14 cellular contexts compared by ENCODE assay signal in the genomic region with DNA sequence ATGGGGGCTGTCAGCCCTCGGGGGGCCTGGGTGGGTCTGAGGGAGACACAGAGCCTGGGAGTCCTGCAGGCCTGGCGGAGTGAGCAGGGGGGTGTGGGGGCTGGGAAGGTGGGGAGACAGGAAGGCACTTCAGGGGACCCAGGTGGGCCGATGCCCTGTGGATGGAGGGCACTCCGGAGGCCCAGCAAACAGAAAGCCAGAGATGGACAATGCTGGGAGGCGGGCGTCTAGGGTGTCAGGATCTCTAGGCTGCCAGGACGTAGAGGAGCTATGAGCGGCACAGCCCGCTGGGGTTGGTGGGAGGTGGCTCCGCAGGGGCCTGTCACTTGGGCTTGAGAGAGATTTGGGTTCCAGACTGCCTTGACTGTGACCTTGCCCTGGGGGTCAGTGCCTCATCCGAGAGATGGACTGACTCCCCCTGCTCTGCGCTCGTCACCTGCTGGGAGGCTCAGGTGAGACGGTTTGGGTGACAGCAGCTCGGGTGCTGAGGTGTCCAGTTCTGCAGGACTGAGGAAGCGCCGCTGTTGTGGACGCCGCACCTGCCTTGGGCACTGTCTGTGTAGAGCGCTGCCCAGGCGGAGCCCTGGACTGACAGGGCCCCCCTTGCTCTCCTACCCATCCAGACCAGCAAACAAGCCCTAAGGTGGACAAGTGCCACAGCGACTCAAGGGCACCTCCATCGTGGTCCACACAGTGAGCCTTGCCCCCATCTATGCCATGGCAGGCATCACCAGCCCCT.
DNase-seq lines count a peak whose midpoint lies in the region; ATAC-seq and TF ChIP-seq lines count a peak whose summit lies in the region.
"Had no signal": no experiment of that assay in that cellular context is flagged by ENCODE, and none has a peak within 500 bp of the region (broad histone marks: within the 10 kb centered on the region; RNA-seq: fewer than 3 reads in every experiment).

No MANE protein-coding gene starts in this region.

- H3K36me3 Mint-ChIP-seq in chondrocyte (ENCODE audit: low read depth) = no peaks in the 10 kb centered on the region
- H3K36me3 Mint-ChIP-seq in stimulated activated memory B cell treated with anti-CD40 and anti-IgM and Interleukin-4, amounts not matched to agents 10 μg/mL and 1 μg/mL and 100 μg/mL, for 72 hours = no peaks in the 10 kb centered on the region
- H3K36me3 Mint-ChIP-seq: CD4-positive, CD25-positive, alpha-beta regulatory T cell had no signal

- H3K79me1 ChIP-seq in neuronal stem cell (ENCODE audit: low read depth, low read length) = peaks cover 3% of the 10 kb centered on the region

- H3K9me3 ChIP-seq in heart left ventricle = no peaks in the 10 kb centered on the region
- H3K9me3 ChIP-seq in neuronal stem cell (replicated peaks in 1 of 2; ENCODE audit: control insufficient read depth in 2 of 2, insufficient read depth in 1 of 2, low read depth in 1 of 2, low read length in 2 of 2) = no peaks in the 10 kb centered on the region
- no peaks in the 10 kb centered on the region for H3K9me3 ChIP-seq in upper lobe of right lung
- H3K9me3 ChIP-seq in adrenal gland (replicated peaks in 1 of 3) = no peaks in the 10 kb centered on the region
- H3K9me3 ChIP-seq: HAP-1 had no signal

- H3K4me1 ChIP-seq in heart left ventricle = peaks cover 0 to 41% (median 10%) of the 10 kb centered on the region in 12 donors
- peaks cover 0 to 10% of the 10 kb centered on the region in 2 donors for H3K4me1 ChIP-seq in neuronal stem cell (ENCODE audit: control insufficient read depth in 2 of 2, insufficient read depth in 1 of 2, low read depth in 1 of 2, low read length in 2 of 2)
- peaks cover 14% of the 10 kb centered on the region for H3K4me1 ChIP-seq in upper lobe of right lung
- no peaks in the 10 kb centered on the region for H3K4me1 ChIP-seq in adrenal gland (replicated peaks in 1 of 2)
- H3K4me1 ChIP-seq: HAP-1 had no signal

- no peaks in the 10 kb centered on the region for H3K9me3 Mint-ChIP-seq in chondrocyte (ENCODE audit: low read depth)
- H3K9me3 Mint-ChIP-seq in stimulated activated memory B cell treated with anti-CD40 and anti-IgM and Interleukin-4, amounts not matched to agents 10 μg/mL and 1 μg/mL and 100 μg/mL, for 72 hours = peaks cover 4% of the 10 kb centered on the region

- WGBS in heart left ventricle, 4 donors = 84 to 90% (median 85%) methylated on average over 17 to 23 of the region's 23 CpGs
- no CpG with 5 or more reads among the region's 23 CpGs for WGBS in neuronal stem cell (ENCODE audit: extremely low coverage in 2 of 2, insufficient read length in 2 of 2, insufficient replicate concordance in 1 of 2), 2 donors
- WGBS in adrenal gland, 4 donors = 76 to 84% (median 79%) methylated on average over 10 to 23 of the region's 23 CpGs

- peak overlapping the region; percentile 71 for H3K14ac ChIP-seq in neuronal stem cell (ENCODE audit: low read length)

- no peak overlapping the region for H2AFZ ChIP-seq in neuronal stem cell (ENCODE audit: low read length)

- peak overlapping the region; percentile 74 for H3K18ac ChIP-seq in neuronal stem cell (ENCODE audit: low read length)

- H3K27me3 Mint-ChIP-seq in chondrocyte (ENCODE audit: low read depth) = no peaks in the 10 kb centered on the region
- H3K27me3 Mint-ChIP-seq in stimulated activated memory B cell treated with anti-CD40 and anti-IgM and Interleukin-4, amounts not matched to agents 10 μg/mL and 1 μg/mL and 100 μg/mL, for 72 hours = peaks cover 67% of the 10 kb centered on the region
- H3K27me3 Mint-ChIP-seq: CD4-positive, CD25-positive, alpha-beta regulatory T cell had no signal

- peak overlapping the region; percentile 67 for H2BK15ac ChIP-seq in neuronal stem cell (ENCODE audit: low read length)

- DNase-seq in Right ventricle myocardium inferior (ENCODE audit: missing footprints) = no peak
- no peak for DNase-seq in heart left ventricle
- peak; percentile 82 for DNase-seq in chondrocyte (ENCODE audit: low spot score)
- no peak for DNase-seq in neuronal stem cell (ENCODE audit: low spot score)
- peak; percentile 63 for DNase-seq in upper lobe of right lung
- no peak for DNase-seq in adrenal gland
- DNase-seq: CD4-positive, CD25-positive, alpha-beta regulatory T cell; DMS53; NCI-H1436; NCI-H2227 treated with DMSO at 0.1 percent for 48 hours; NCI-H524 treated with DMSO at 0.1 percent for 48 hours had no signal

- H4K8ac ChIP-seq in neuronal stem cell (ENCODE audit: low read depth, low read length) = peak overlapping the region; percentile 48

- peak overlapping the region; percentile 49 for H3K27ac Mint-ChIP-seq in chondrocyte (ENCODE audit: unreplicated experiment)
- H3K27ac Mint-ChIP-seq in stimulated activated memory B cell treated with anti-CD40 and anti-IgM and Interleukin-4, amounts not matched to agents 10 μg/mL and 1 μg/mL and 100 μg/mL, for 72 hours = no peak overlapping the region
- H3K27ac Mint-ChIP-seq: CD4-positive, CD25-positive, alpha-beta regulatory T cell had no signal

- peak overlapping the region; percentile 48 for H2BK5ac ChIP-seq in neuronal stem cell (ENCODE audit: low read length)

- peak overlapping the region; percentile 70 for H3K9ac ChIP-seq in neuronal stem cell (ENCODE audit: low read depth, low read length, poor library complexity)

- H2AK5ac ChIP-seq in neuronal stem cell (ENCODE audit: low read depth, low read length) = peak overlapping the region; percentile 36

- TF ChIP-seq CTCF in heart left ventricle (IDR thresholded peaks at IDR 0.05) = no peak
- no peak for TF ChIP-seq CTCF in chondrocyte (IDR thresholded peaks at IDR 0.05)
- no peak for TF ChIP-seq CTCF in upper lobe of right lung (IDR thresholded peaks at IDR 0.05)
- TF ChIP-seq CTCF in adrenal gland (IDR thresholded peaks at IDR 0.05) = no peak

- intact Hi-C loops in Right ventricle myocardium inferior (cut with DNase I) = no loop called here
- intact Hi-C loops in heart left ventricle (cut with DNase I) = no loop called here
- intact Hi-C loops in upper lobe of right lung (cut with DNase I) = no loop called here
- intact Hi-C loops in adrenal gland (cut with DNase I) = no loop called here

- peak overlapping the region; percentile 14 for H2BK120ac ChIP-seq in neuronal stem cell (ENCODE audit: low read depth, low read length)

- TF ChIP-seq POLR2A in heart left ventricle (IDR thresholded peaks at IDR 0.05) = no peak
- TF ChIP-seq POLR2A in adrenal gland (IDR thresholded peaks at IDR 0.05) = no peak

- H3K27me3 ChIP-seq in heart left ventricle = peaks cover 0 to 32% (median 2%) of the 10 kb centered on the region in 9 donors
- H3K27me3 ChIP-seq in neuronal stem cell (ENCODE audit: control insufficient read depth in 3 of 3, insufficient read depth in 3 of 3, low read depth in 1 of 3, low read length in 3 of 3) = peaks cover 0 to 10% (median 0%) of the 10 kb centered on the region in 3 experiments
- H3K27me3 ChIP-seq in upper lobe of right lung = peaks cover 6% of the 10 kb centered on the region
- H3K27me3 ChIP-seq in adrenal gland = peaks cover 3% of the 10 kb centered on the region

- H3K4ac ChIP-seq in neuronal stem cell (ENCODE audit: low read length) = peak overlapping the region; percentile 38

- peak overlapping the region; percentile 72 for H4K91ac ChIP-seq in neuronal stem cell (ENCODE audit: low read depth, low read length, poor library complexity)

- H3K4me3 ChIP-seq in heart left ventricle = no peak overlapping the region
- peak overlapping the region in 1 of 2 donors; percentile 6 for H3K4me3 ChIP-seq in neuronal stem cell (ENCODE audit: low read length in 2 of 2)
- no peak overlapping the region for H3K4me3 ChIP-seq in upper lobe of right lung
- no peak overlapping the region for H3K4me3 ChIP-seq in adrenal gland
- H3K4me3 ChIP-seq: HAP-1 had no signal

- ATAC-seq in Right ventricle myocardium inferior = peak; percentile 8
- no peak for ATAC-seq in heart left ventricle
- no peak for ATAC-seq in upper lobe of right lung
- ATAC-seq in HG02840 (IDR thresholded peaks at IDR 0.05; ENCODE audit: low FRiP score, unreplicated experiment) = no peak
- ATAC-seq in stimulated activated memory B cell treated with anti-CD40 and anti-IgM and Interleukin-4, amounts not matched to agents 10 μg/mL and 1 μg/mL and 100 μg/mL, for 72 hours = no peak

- H3K23ac ChIP-seq in neuronal stem cell (ENCODE audit: low read depth, low read length, poor library complexity) = peak overlapping the region; percentile 16

- H3K36me3 ChIP-seq in heart left ventricle = no peaks in the 10 kb centered on the region
- H3K36me3 ChIP-seq in neuronal stem cell (replicated peaks in 1 of 2; ENCODE audit: control insufficient read depth in 2 of 2, insufficient read depth in 2 of 2, low read length in 2 of 2) = no peaks in the 10 kb centered on the region
- no peaks in the 10 kb centered on the region for H3K36me3 ChIP-seq in upper lobe of right lung
- H3K36me3 ChIP-seq in adrenal gland (replicated peaks in 1 of 2) = no peaks in the 10 kb centered on the region
- H3K36me3 ChIP-seq: HAP-1 had no signal

- H3K4me2 ChIP-seq in neuronal stem cell (ENCODE audit: insufficient read depth, low read length, poor library complexity, severe bottlenecking) = no peak overlapping the region

- peak overlapping the region; percentile 58 for H2BK12ac ChIP-seq in neuronal stem cell (ENCODE audit: low read length)

- H3K4me3 Mint-ChIP-seq in chondrocyte (ENCODE audit: unreplicated experiment) = no peak overlapping the region
- H3K4me3 Mint-ChIP-seq in stimulated activated memory B cell treated with anti-CD40 and anti-IgM and Interleukin-4, amounts not matched to agents 10 μg/mL and 1 μg/mL and 100 μg/mL, for 72 hours = no peak overlapping the region
- H3K4me3 Mint-ChIP-seq: CD4-positive, CD25-positive, alpha-beta regulatory T cell had no signal

- H3K27ac ChIP-seq in heart left ventricle (peak overlapping the region in 1 of 12 donors; percentile 32), neuronal stem cell (replicated peaks; ENCODE audit: low read length) (no peak overlapping the region), upper lobe of right lung (no peak overlapping the region), adrenal gland (no peak overlapping the region)

- peaks cover 59% of the 10 kb centered on the region for H3K4me1 Mint-ChIP-seq in chondrocyte (ENCODE audit: low read depth)
- no peaks in the 10 kb centered on the region for H3K4me1 Mint-ChIP-seq in stimulated activated memory B cell treated with anti-CD40 and anti-IgM and Interleukin-4, amounts not matched to agents 10 μg/mL and 1 μg/mL and 100 μg/mL, for 72 hours
- H3K4me1 Mint-ChIP-seq: CD4-positive, CD25-positive, alpha-beta regulatory T cell had no signal

Comparison
In these comparisons a context has a peak if more than half of its experiments do, and no peak if none do; other contexts are left out.
1. DNase-seq: peak in chondrocyte (single experiment) and upper lobe of right lung (single experiment); none in Right ventricle myocardium inferior (single experiment), heart left ventricle (0 of 5), neuronal stem cell (single experiment) and adrenal gland (0 of 7).